ENCODE assay signal across 14 cellular contexts in the genomic region with DNA sequence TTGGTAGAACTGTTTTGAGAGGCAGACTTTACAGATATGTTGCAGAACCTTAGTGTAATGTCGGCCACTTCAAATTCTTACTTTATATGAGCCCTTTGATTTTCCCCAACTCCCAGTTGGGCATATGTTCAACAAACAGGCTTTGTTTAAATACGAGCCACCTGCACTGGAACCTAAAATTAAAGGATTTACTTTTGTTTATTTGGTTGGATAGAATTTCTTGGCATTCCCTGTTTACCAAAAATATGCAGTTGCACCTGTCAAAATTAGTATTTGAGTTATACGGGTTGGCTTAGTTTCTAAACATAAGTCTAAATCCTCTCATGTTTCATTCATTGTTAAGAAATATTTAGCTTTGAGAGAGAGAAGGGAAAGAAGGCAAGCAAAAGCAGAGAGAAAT.
"Had no signal": no experiment of that assay in that cellular context is flagged by ENCODE, and none has a peak within 500 bp of the region (broad histone marks: within the 10 kb centered on the region; RNA-seq: fewer than 3 reads in every experiment).

No MANE protein-coding gene starts in this region.

- DNase-seq: activated CD4-positive, alpha-beta T cell treated with anti-CD3 and anti-CD28 coated beads, Interleukin-2, amount 50 U/mL, for 1 hour; activated CD8-positive, alpha-beta memory T cell treated with anti-CD3 and anti-CD28 coated beads for 24 hours; activated gamma-delta T cell treated with Interleukin-2 at 50 U/mL for 16 hours; amniotic stem cell; hippocampal formation; kidney; left lung; mammary epithelial cell; naive thymus-derived CD4-positive, alpha-beta T cell; ovary; sigmoid colon; spleen; stomach had no signal

- ATAC-seq: activated CD4-positive, CD25-positive, alpha-beta regulatory T cell treated with anti-CD3 and anti-CD28 coated beads, Interleukin-2, amount 50 U/mL, for 24 hours; left lung; naive thymus-derived CD4-positive, alpha-beta T cell had no signal

- FAIRE-seq: kidney had no signal
